1 cellular context compared by ENCODE assay signal in the genomic region with DNA sequence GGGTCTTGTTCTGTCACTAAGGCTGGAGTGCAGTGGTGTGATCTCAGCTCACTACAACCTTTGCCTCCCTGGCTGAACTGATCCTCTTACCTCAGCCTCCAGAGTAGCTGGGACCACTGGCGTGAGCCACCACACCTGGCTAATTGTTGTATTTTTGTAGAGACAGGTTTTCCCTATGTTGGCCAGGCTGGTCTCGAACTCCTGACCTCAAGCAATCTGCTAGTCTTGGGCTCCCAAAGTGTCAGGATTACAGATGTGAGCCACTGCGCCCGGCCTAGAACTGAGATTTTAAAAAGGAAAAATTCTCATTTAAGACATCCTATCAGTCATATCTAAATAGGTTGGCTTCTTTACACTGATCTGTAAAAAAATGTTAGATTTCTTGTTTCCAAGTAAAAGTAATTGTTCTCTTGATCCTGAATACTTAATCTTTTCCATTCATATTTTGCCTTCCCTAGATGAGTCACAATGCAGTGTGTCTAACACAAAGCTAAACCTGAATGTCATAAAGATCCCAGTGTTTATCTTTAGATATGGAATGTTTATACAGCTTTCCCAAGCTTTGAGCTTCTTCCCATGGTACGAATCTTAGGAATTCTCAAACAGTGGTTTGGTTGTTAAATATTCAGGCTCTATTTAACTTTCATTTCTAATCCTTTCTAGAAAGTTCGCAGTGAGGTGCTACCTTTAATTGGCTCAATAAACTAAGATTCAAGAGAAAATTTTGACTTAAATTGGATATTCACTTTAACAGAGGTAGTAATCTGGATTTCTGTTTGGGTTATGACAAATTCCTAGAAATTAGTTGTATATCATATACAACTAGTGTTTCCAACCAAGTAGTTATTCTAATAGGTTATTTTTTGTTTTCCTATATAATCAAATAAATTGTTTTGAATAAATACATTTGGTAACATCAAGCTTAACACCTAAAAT.
TF ChIP-seq lines count a peak whose summit lies in the region.

No MANE protein-coding gene starts in this region.

TF ChIP-seq in HCT116, 20 proteins besides CTCF, POLR2A, EP300 and RAD21:
- no peak for TF ChIP-seq SIN3A (IDR thresholded peaks at IDR 0.05; ENCODE audit: low read depth)
- TF ChIP-seq FOSL1 (IDR thresholded peaks at IDR 0.05; ENCODE audit: low read depth): 0 out of 2 replicates have a peak, but pooled peaks have one; percentile 9
- TF ChIP-seq SRF (IDR thresholded peaks at IDR 0.05; ENCODE audit: low read depth): no peak
- TF ChIP-seq REST (IDR thresholded peaks at IDR 0.05; ENCODE audit: low read depth): no peak
- TF ChIP-seq EGR1 (IDR thresholded peaks at IDR 0.05; ENCODE audit: low read depth): no peak
- no peak for TF ChIP-seq CEBPB (IDR thresholded peaks at IDR 0.05; ENCODE audit: low read depth)
- TF ChIP-seq ELF1 (IDR thresholded peaks at IDR 0.05; ENCODE audit: borderline replicate concordance, low read depth): no peak
